Comparison of ENCODE assay signal across 22 cellular contexts in genomic region chr12:3030821-3031415, GRCh38. TPM values are rescaled to one million over a fixed set of nuclear protein-coding genes. Genes with fewer than 3 reads are reported as not detected.
"Had no signal": no experiment of that assay in that cellular context is flagged by ENCODE, and none has a peak within 500 bp of the region (broad histone marks: within the 10 kb centered on the region; RNA-seq: fewer than 3 reads in every experiment).

No MANE protein-coding gene starts in this region.

- H3K4me1 ChIP-seq: parathyroid adenoma had no signal

- DNase-seq: activated CD4-positive, alpha-beta T cell treated with anti-CD3 and anti-CD28 coated beads, Interleukin-2, amount 10 ng/mL, durations not matched to agents 7 days and 5 days; activated CD8-positive, alpha-beta memory T cell treated with anti-CD3 and anti-CD28 coated beads for 24 hours; activated CD8-positive, alpha-beta memory T cell treated with anti-CD3 and anti-CD28 coated beads, Interleukin-2, amount 50 U/mL, for 48 hours; activated effector memory CD4-positive, alpha-beta T cell treated with Interleukin-2 at 50 U/mL for 16 hours; activated naive CD4-positive, alpha-beta T cell treated with anti-CD3 and anti-CD28 coated beads, Interleukin-2, amount 10 ng/mL, durations not matched to agents 7 days and 5 days; activated naive CD8-positive, alpha-beta T cell treated with anti-CD3 and anti-CD28 coated beads, Interleukin-2, amount 50 U/mL, for 24 hours; activated T-cell treated with anti-CD3 and anti-CD28 coated beads, Interleukin-2, amount 50 U/mL, for 48 hours; aorta; esophagus squamous epithelium; left cardiac atrium; sigmoid colon; stimulated activated CD4-positive, alpha-beta T cell treated with anti-CD3 and anti-CD28 coated beads, Interleukin-12 subunit alpha, Interleukin-12 subunit beta, amount 100 ng/mL, for 4 hours; stimulated activated CD4-positive, alpha-beta T cell treated with anti-CD3 and anti-CD28 coated beads, Interleukin-1b, Interleukin-23, amount 100 ng/mL, for 48 hours; stimulated activated naive CD4-positive, alpha-beta T cell treated with Interleukin-2 at 50 U/mL for 16 hours; thyroid gland had no signal

- H3K27ac ChIP-seq: coronary artery, esophagus squamous epithelium, hepatocyte, neural progenitor cell, parathyroid adenoma, sigmoid colon, thyroid gland had no signal

- H3K9me3 ChIP-seq: esophagus squamous epithelium, sigmoid colon, thyroid gland had no signal

- H3K36me3 ChIP-seq: neural progenitor cell, thyroid gland had no signal

- H3K79me2 ChIP-seq: hepatocyte, parathyroid adenoma had no signal

- H3K9ac ChIP-seq: neural progenitor cell, parathyroid adenoma had no signal

- H3K4me2 ChIP-seq: hepatocyte had no signal

- H3K27me3 ChIP-seq: esophagus squamous epithelium, hepatocyte, neural progenitor cell, sigmoid colon, thyroid gland had no signal

- H2AFZ ChIP-seq: hepatocyte, neural progenitor cell, parathyroid adenoma had no signal

- ATAC-seq: activated CD4-positive, CD25-positive, alpha-beta regulatory T cell treated with anti-CD3 and anti-CD28 coated beads, Interleukin-2, amount 50 U/mL, for 24 hours; activated naive CD8-positive, alpha-beta T cell treated with anti-CD3 and anti-CD28 coated beads, Interleukin-2, amount 50 U/mL, for 24 hours; left cardiac atrium had no signal

- H3K4me3 ChIP-seq: coronary artery, esophagus squamous epithelium, hepatocyte, lung, neural progenitor cell, sigmoid colon, thyroid gland had no signal

RNA-seq across cellular contexts. Expression of gene TSPAN9, which starts 46.3 kb away (rescaled TPM):
- total RNA-seq: T-helper 1 cell treated with Interleukin-12 subunit alpha and Interleukin-12 subunit beta and Interleukin-4 antibody, amounts not matched to agents 30 ng/mL and 1 ng/mL, for 36 hours had no signal
